ENCODE assay signal across 13 cellular contexts in genomic region chr1:24984800-24985552, GRCh38. TPM values are rescaled to one million over a fixed set of nuclear protein-coding genes. Genes with fewer than 3 reads are reported as not detected.
DNase-seq lines count a peak whose midpoint lies in the region; ATAC-seq and TF ChIP-seq lines count a peak whose summit lies in the region.
"Had no signal": no experiment of that assay in that cellular context is flagged by ENCODE, and none has a peak within 500 bp of the region (broad histone marks: within the 10 kb centered on the region; RNA-seq: fewer than 3 reads in every experiment).

No MANE protein-coding gene starts in this region.

- intact Hi-C loops in activated CD4-positive, alpha-beta T cell treated with anti-CD3 and anti-CD28 coated beads, Interleukin-2, amount 10 ng/mL, durations not matched to agents 24 days and 14 days (cut with micrococcal nuclease), result no loop called here
- intact Hi-C loops in natural killer cell (cut with micrococcal nuclease), result no loop called here

- H3K9me3 Mint-ChIP-seq in activated CD4-positive, alpha-beta T cell treated with anti-CD3 and anti-CD28 coated beads, Interleukin-2, amount 10 ng/mL, durations not matched to agents 24 days and 14 days, result no peaks in the 10 kb centered on the region
- peaks cover 3% of the 10 kb centered on the region for H3K9me3 Mint-ChIP-seq in activated naive CD8-positive, alpha-beta T cell treated with anti-CD3 and anti-CD28 coated beads, Interleukin-2, amount 50 U/mL, for 24 hours
- H3K9me3 Mint-ChIP-seq in natural killer cell, result no peaks in the 10 kb centered on the region

- H3K4me1 Mint-ChIP-seq in activated CD4-positive, alpha-beta T cell treated with anti-CD3 and anti-CD28 coated beads, Interleukin-2, amount 10 ng/mL, durations not matched to agents 24 days and 14 days, result peaks cover 87% of the 10 kb centered on the region
- H3K4me1 Mint-ChIP-seq in activated naive CD8-positive, alpha-beta T cell treated with anti-CD3 and anti-CD28 coated beads, Interleukin-2, amount 50 U/mL, for 24 hours, result peaks cover 98% of the 10 kb centered on the region
- H3K4me1 Mint-ChIP-seq in natural killer cell, result peaks cover 40 to 78% of the 10 kb centered on the region in 2 donors

- H3K27me3 Mint-ChIP-seq in activated CD4-positive, alpha-beta T cell treated with anti-CD3 and anti-CD28 coated beads, Interleukin-2, amount 10 ng/mL, durations not matched to agents 24 days and 14 days, result no peaks in the 10 kb centered on the region
- H3K27me3 Mint-ChIP-seq in activated naive CD8-positive, alpha-beta T cell treated with anti-CD3 and anti-CD28 coated beads, Interleukin-2, amount 50 U/mL, for 24 hours, result peaks cover 2% of the 10 kb centered on the region
- peaks cover 69 to 73% of the 10 kb centered on the region in 2 donors for H3K27me3 Mint-ChIP-seq in natural killer cell (ENCODE audit: low read depth in 2 of 2)

- DNase-seq in activated CD4-positive, alpha-beta T cell treated with anti-CD3 and anti-CD28 coated beads, Interleukin-2, amount 10 ng/mL, durations not matched to agents 24 days and 14 days, result peak; percentile 82
- no peak for DNase-seq in activated CD4-positive, alpha-beta T cell treated with anti-CD3 and anti-CD28 coated beads, Interleukin-2, amount 50 U/mL, for 48 hours
- peak; percentile 45 for DNase-seq in OCI-M1 (lab: John Stamatoyannopoulos, UW)
- no peak for DNase-seq in activated naive CD8-positive, alpha-beta T cell treated with anti-CD3 and anti-CD28 coated beads, Interleukin-2, amount 50 U/mL, for 24 hours
- DNase-seq in natural killer cell, result peak; percentile 48
- DNase-seq in NCI-H2171 treated with DMSO at 0.1 percent for 48 hours (lab: John Stamatoyannopoulos, UW), result no peak
- no peak for DNase-seq in HT-29 (ENCODE audit: low spot score)
- DNase-seq: activated CD4-positive, alpha-beta T cell treated with anti-CD3 and anti-CD28 coated beads for 48 hours; amygdala; KBM-7 had no signal

- peaks cover 3% of the 10 kb centered on the region for H3K36me3 Mint-ChIP-seq in activated CD4-positive, alpha-beta T cell treated with anti-CD3 and anti-CD28 coated beads, Interleukin-2, amount 10 ng/mL, durations not matched to agents 24 days and 14 days (ENCODE audit: low read depth)
- H3K36me3 Mint-ChIP-seq in activated naive CD8-positive, alpha-beta T cell treated with anti-CD3 and anti-CD28 coated beads, Interleukin-2, amount 50 U/mL, for 24 hours (ENCODE audit: low read depth), result peaks cover 9% of the 10 kb centered on the region
- no peaks in the 10 kb centered on the region for H3K36me3 Mint-ChIP-seq in natural killer cell

- peak overlapping the region; percentile 30 for H3K27ac Mint-ChIP-seq in activated CD4-positive, alpha-beta T cell treated with anti-CD3 and anti-CD28 coated beads, Interleukin-2, amount 10 ng/mL, durations not matched to agents 24 days and 14 days
- H3K27ac Mint-ChIP-seq in activated naive CD8-positive, alpha-beta T cell treated with anti-CD3 and anti-CD28 coated beads, Interleukin-2, amount 50 U/mL, for 24 hours, result peak overlapping the region; percentile 93
- H3K27ac Mint-ChIP-seq in natural killer cell, result peak overlapping the region; percentile 48 to 52

- peak overlapping the region; percentile 36 for H3K4me3 Mint-ChIP-seq in activated CD4-positive, alpha-beta T cell treated with anti-CD3 and anti-CD28 coated beads, Interleukin-2, amount 10 ng/mL, durations not matched to agents 24 days and 14 days
- peak overlapping the region; percentile 32 for H3K4me3 Mint-ChIP-seq in activated naive CD8-positive, alpha-beta T cell treated with anti-CD3 and anti-CD28 coated beads, Interleukin-2, amount 50 U/mL, for 24 hours
- peak overlapping the region; percentile 50 for H3K4me3 Mint-ChIP-seq in natural killer cell

- no peak for ATAC-seq in activated naive CD8-positive, alpha-beta T cell treated with anti-CD3 and anti-CD28 coated beads, Interleukin-2, amount 50 U/mL, for 24 hours
- ATAC-seq in natural killer cell (peak; percentile 79 to 93 (median 85)), HG02642 (IDR thresholded peaks at IDR 0.05; ENCODE audit: poor library complexity, unreplicated experiment) (no peak)
- ATAC-seq: esophagus mucosa, HCT116 had no signal

- no peak for TF ChIP-seq CTCF in natural killer cell (IDR thresholded peaks at IDR 0.05)

RNA-seq across cellular contexts. Expression of gene RUNX3, which starts 54.9 kb away (rescaled TPM):
- 110 and 112 TPM in 2 replicates for total RNA-seq in activated CD4-positive, alpha-beta T cell treated with anti-CD3 and anti-CD28 coated beads, Interleukin-2, amount 10 ng/mL, durations not matched to agents 24 days and 14 days
- 100 to 1,000 TPM; 537 to 630 (median 601) TPM for total RNA-seq in natural killer cell
- 0.18 TPM in 1 of 2 replicates, not detected in the other for total RNA-seq in HT-29 (2014; rRNA removed; shearing (Covaris generic))

Comparison
In these comparisons a context has a peak if more than half of its experiments do, and no peak if none do; other contexts are left out.
1. DNase-seq: peak in activated CD4-positive, alpha-beta T cell treated with anti-CD3 and anti-CD28 coated beads, Interleukin-2, amount 10 ng/mL, durations not matched to agents 24 days and 14 days (single experiment), OCI-M1 (single experiment) and natural killer cell (single experiment); none in activated CD4-positive, alpha-beta T cell treated with anti-CD3 and anti-CD28 coated beads, Interleukin-2, amount 50 U/mL, for 48 hours (0 of 2), activated naive CD8-positive, alpha-beta T cell treated with anti-CD3 and anti-CD28 coated beads, Interleukin-2, amount 50 U/mL, for 24 hours (single experiment), NCI-H2171 treated with DMSO at 0.1 percent for 48 hours (single experiment) and HT-29 (single experiment).
2. H3K27ac Mint-ChIP-seq: peak in every context shown above with its lines; median percentile 93 in activated naive CD8-positive, alpha-beta T cell treated with anti-CD3 and anti-CD28 coated beads, Interleukin-2, amount 50 U/mL, for 24 hours; 50 in natural killer cell; 30 in activated CD4-positive, alpha-beta T cell treated with anti-CD3 and anti-CD28 coated beads, Interleukin-2, amount 10 ng/mL, durations not matched to agents 24 days and 14 days.
3. ATAC-seq: peak in natural killer cell (3 of 3); none in activated naive CD8-positive, alpha-beta T cell treated with anti-CD3 and anti-CD28 coated beads, Interleukin-2, amount 50 U/mL, for 24 hours (single experiment) and HG02642 (single experiment).
4. RNA of gene RUNX3, which starts 54.9 kb away (total RNA-seq): 537 to 630 TPM in natural killer cell and 110 to 112 TPM in activated CD4-positive, alpha-beta T cell treated with anti-CD3 and anti-CD28 coated beads, Interleukin-2, amount 10 ng/mL, durations not matched to agents 24 days and 14 days; 0.18 TPM in HT-29; every median in the first group is over 10 times any median in the second.
5. Peak in every context shown above with its lines, with median percentiles within 50 percentile points of each other: H3K4me3 Mint-ChIP-seq.